Comparison of ENCODE assay signal across 9 cellular contexts in the genomic region with DNA sequence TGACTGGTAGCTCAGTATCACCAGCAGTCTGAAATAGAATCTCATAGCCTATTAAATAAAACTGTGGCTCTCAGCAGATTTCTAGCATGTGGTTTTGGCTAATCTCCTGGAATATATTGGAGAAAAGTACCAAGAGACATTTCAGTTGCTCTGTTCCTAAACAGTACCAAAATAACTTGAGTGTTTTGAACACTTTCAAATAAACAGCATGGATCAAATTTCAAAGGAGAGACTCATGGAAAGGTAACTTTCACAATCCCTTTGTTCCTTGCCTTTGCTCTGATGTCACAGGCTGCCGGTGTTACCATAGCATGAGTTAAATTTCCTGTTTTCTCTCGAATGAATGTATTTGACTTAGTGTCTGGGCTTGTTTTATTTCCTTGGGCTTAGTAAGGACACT. TPM values are rescaled to one million over a fixed set of nuclear protein-coding genes. Genes with fewer than 3 reads are reported as not detected.
DNase-seq lines count a peak whose midpoint lies in the region; ATAC-seq and TF ChIP-seq lines count a peak whose summit lies in the region.
"Had no signal": no experiment of that assay in that cellular context is flagged by ENCODE, and none has a peak within 500 bp of the region (broad histone marks: within the 10 kb centered on the region; RNA-seq: fewer than 3 reads in every experiment).

No MANE protein-coding gene starts in this region.

- no peak for TF ChIP-seq POLR2A in upper lobe of left lung (IDR thresholded peaks at IDR 0.05)

- WGBS in upper lobe of left lung, 2 donors = 11 to 13% methylated on average over 2 of the region's 2 CpGs

- TF ChIP-seq CTCF in upper lobe of left lung (IDR thresholded peaks at IDR 0.05) (no peak), CD14-positive monocyte (IDR thresholded peaks at IDR 0.05) (no peak)

- H3K9ac ChIP-seq in iPS-20b (ENCODE audit: low read depth, low read length) = peak overlapping the region; percentile 37; the same call in 1 of the 2 replicates

- H3K9me3 ChIP-seq in iPS-20b (ENCODE audit: insufficient read depth, low read depth, low read length) = no peaks in the 10 kb centered on the region
- no peaks in the 10 kb centered on the region for H3K9me3 ChIP-seq in upper lobe of left lung

- 0 out of 2 replicates have a peak overlapping the region, but pooled peaks have one; percentile 18 for H3K4me3 ChIP-seq in iPS-20b (ENCODE audit: low read length)
- no peak overlapping the region for H3K4me3 ChIP-seq in upper lobe of left lung

- H3K4me3 Mint-ChIP-seq in activated naive CD4-positive, alpha-beta T cell treated with anti-CD3 and anti-CD28 coated beads, Interleukin-2, amount 50 U/mL, for 24 hours = no peak overlapping the region
- no peak overlapping the region for H3K4me3 Mint-ChIP-seq in activated naive CD4-positive, alpha-beta T cell treated with anti-CD3 and anti-CD28 coated beads, Interleukin-2, amount 10 ng/mL, durations not matched to agents 7 days and 5 days
- peak overlapping the region; percentile 15 for H3K4me3 Mint-ChIP-seq in activated T-helper 2 cell treated with anti-CD3 and anti-CD28 coated beads, Interferon-gamma antibody, Interleukin-2, Interleukin-4, amounts not matched to agents 10 μg/mL and 5 μg/mL and 100 μg/mL, durations not matched to agents 14 hours and 24 hours and 36 hours (ENCODE audit: low read depth)
- H3K4me3 Mint-ChIP-seq in CD14-positive monocyte = no peak overlapping the region

- peak overlapping the region; percentile 87 for H3K27ac Mint-ChIP-seq in activated naive CD4-positive, alpha-beta T cell treated with anti-CD3 and anti-CD28 coated beads, Interleukin-2, amount 50 U/mL, for 24 hours
- H3K27ac Mint-ChIP-seq in activated naive CD4-positive, alpha-beta T cell treated with anti-CD3 and anti-CD28 coated beads, Interleukin-2, amount 10 ng/mL, durations not matched to agents 7 days and 5 days = no peak overlapping the region
- peak overlapping the region; percentile 35 for H3K27ac Mint-ChIP-seq in activated T-helper 2 cell treated with anti-CD3 and anti-CD28 coated beads, Interferon-gamma antibody, Interleukin-2, Interleukin-4, amounts not matched to agents 10 μg/mL and 5 μg/mL and 100 μg/mL, durations not matched to agents 14 hours and 24 hours and 36 hours
- no peak overlapping the region for H3K27ac Mint-ChIP-seq in CD14-positive monocyte

- no peak for DNase-seq in activated naive CD4-positive, alpha-beta T cell treated with anti-CD3 and anti-CD28 coated beads, Interleukin-2, amount 10 ng/mL, durations not matched to agents 7 days and 5 days
- DNase-seq in activated T-helper 2 cell treated with anti-CD3 and anti-CD28 coated beads, Interferon-gamma antibody, Interleukin-2, Interleukin-4, amounts not matched to agents 10 μg/mL and 5 μg/mL and 100 μg/mL, durations not matched to agents 14 hours and 24 hours and 36 hours (ENCODE audit: low spot score) = no peak
- DNase-seq in upper lobe of left lung (peak in 1 of 2 donors; percentile 57), NCI-H524 (lab: John Stamatoyannopoulos, UW) (no peak), CD14-positive monocyte (ENCODE audit: low spot score) (no peak)
- DNase-seq: NCI-H1092 had no signal

- no peak for TF ChIP-seq EP300 in upper lobe of left lung (IDR thresholded peaks at IDR 0.05)

- ATAC-seq in upper lobe of left lung (ENCODE audit: low FRiP score in 2 of 2) (no peak), GM18517 (IDR thresholded peaks at IDR 0.05; ENCODE audit: unreplicated experiment) (no peak)

- no peak overlapping the region for H3K27ac ChIP-seq in iPS-20b (ENCODE audit: low read length)
- H3K27ac ChIP-seq in upper lobe of left lung = peak overlapping the region; percentile 52 to 80 (median 60)

- CTCF ChIA-PET in activated naive CD4-positive, alpha-beta T cell treated with anti-CD3 and anti-CD28 coated beads, Interleukin-2, amount 10 ng/mL, durations not matched to agents 7 days and 5 days (lab: Charles Lee) = interaction anchor here (0.8 to 5.9 kb wide), 5 partner anchors 9 to 264 kb away, joined by 3 to 96 read pairs (median 4); a partner anchor contains a TSS

- peaks cover 46% of the 10 kb centered on the region for H3K4me1 Mint-ChIP-seq in activated naive CD4-positive, alpha-beta T cell treated with anti-CD3 and anti-CD28 coated beads, Interleukin-2, amount 50 U/mL, for 24 hours
- peaks cover 35% of the 10 kb centered on the region for H3K4me1 Mint-ChIP-seq in activated naive CD4-positive, alpha-beta T cell treated with anti-CD3 and anti-CD28 coated beads, Interleukin-2, amount 10 ng/mL, durations not matched to agents 7 days and 5 days
- peaks cover 41% of the 10 kb centered on the region for H3K4me1 Mint-ChIP-seq in activated T-helper 2 cell treated with anti-CD3 and anti-CD28 coated beads, Interferon-gamma antibody, Interleukin-2, Interleukin-4, amounts not matched to agents 10 μg/mL and 5 μg/mL and 100 μg/mL, durations not matched to agents 14 hours and 24 hours and 36 hours (ENCODE audit: low read depth)
- peaks cover 24% of the 10 kb centered on the region for H3K4me1 Mint-ChIP-seq in CD14-positive monocyte

- H3K36me3 ChIP-seq in iPS-20b (ENCODE audit: insufficient read depth, low read depth, low read length) = peaks cover 13% of the 10 kb centered on the region
- no peaks in the 10 kb centered on the region for H3K36me3 ChIP-seq in upper lobe of left lung

- intact Hi-C loops in activated T-helper 2 cell treated with anti-CD3 and anti-CD28 coated beads, Interferon-gamma antibody, Interleukin-2, Interleukin-4, amounts not matched to agents 10 μg/mL and 5 μg/mL and 100 μg/mL, durations not matched to agents 14 hours and 24 hours and 36 hours (cut with micrococcal nuclease) = no loop called here
- intact Hi-C loops in CD14-positive monocyte (cut with micrococcal nuclease) = no loop called here

- no peaks in the 10 kb centered on the region for H3K27me3 Mint-ChIP-seq in activated naive CD4-positive, alpha-beta T cell treated with anti-CD3 and anti-CD28 coated beads, Interleukin-2, amount 50 U/mL, for 24 hours
- peaks cover 19% of the 10 kb centered on the region for H3K27me3 Mint-ChIP-seq in activated naive CD4-positive, alpha-beta T cell treated with anti-CD3 and anti-CD28 coated beads, Interleukin-2, amount 10 ng/mL, durations not matched to agents 7 days and 5 days
- peaks cover 15% of the 10 kb centered on the region for H3K27me3 Mint-ChIP-seq in activated T-helper 2 cell treated with anti-CD3 and anti-CD28 coated beads, Interferon-gamma antibody, Interleukin-2, Interleukin-4, amounts not matched to agents 10 μg/mL and 5 μg/mL and 100 μg/mL, durations not matched to agents 14 hours and 24 hours and 36 hours (ENCODE audit: low read depth)
- peaks cover 11 to 27% (median 23%) of the 10 kb centered on the region in 3 donors for H3K27me3 Mint-ChIP-seq in CD14-positive monocyte (ENCODE audit: low read depth in 3 of 3)

- H3K36me3 Mint-ChIP-seq in activated naive CD4-positive, alpha-beta T cell treated with anti-CD3 and anti-CD28 coated beads, Interleukin-2, amount 50 U/mL, for 24 hours = no peaks in the 10 kb centered on the region
- no peaks in the 10 kb centered on the region for H3K36me3 Mint-ChIP-seq in activated naive CD4-positive, alpha-beta T cell treated with anti-CD3 and anti-CD28 coated beads, Interleukin-2, amount 10 ng/mL, durations not matched to agents 7 days and 5 days
- H3K36me3 Mint-ChIP-seq in activated T-helper 2 cell treated with anti-CD3 and anti-CD28 coated beads, Interferon-gamma antibody, Interleukin-2, Interleukin-4, amounts not matched to agents 10 μg/mL and 5 μg/mL and 100 μg/mL, durations not matched to agents 14 hours and 24 hours and 36 hours (ENCODE audit: low read depth) = peaks cover 23% of the 10 kb centered on the region
- no peaks in the 10 kb centered on the region for H3K36me3 Mint-ChIP-seq in CD14-positive monocyte

- no peaks in the 10 kb centered on the region for H3K9me3 Mint-ChIP-seq in activated naive CD4-positive, alpha-beta T cell treated with anti-CD3 and anti-CD28 coated beads, Interleukin-2, amount 50 U/mL, for 24 hours
- H3K9me3 Mint-ChIP-seq in activated naive CD4-positive, alpha-beta T cell treated with anti-CD3 and anti-CD28 coated beads, Interleukin-2, amount 10 ng/mL, durations not matched to agents 7 days and 5 days = no peaks in the 10 kb centered on the region
- no peaks in the 10 kb centered on the region for H3K9me3 Mint-ChIP-seq in activated T-helper 2 cell treated with anti-CD3 and anti-CD28 coated beads, Interferon-gamma antibody, Interleukin-2, Interleukin-4, amounts not matched to agents 10 μg/mL and 5 μg/mL and 100 μg/mL, durations not matched to agents 14 hours and 24 hours and 36 hours
- H3K9me3 Mint-ChIP-seq in CD14-positive monocyte = no peaks in the 10 kb centered on the region

- peaks cover 12% of the 10 kb centered on the region; the same call in 1 of the 2 replicates for H3K4me1 ChIP-seq in iPS-20b (ENCODE audit: insufficient read depth, low read length)
- H3K4me1 ChIP-seq in upper lobe of left lung = peaks cover 12 to 23% (median 20%) of the 10 kb centered on the region in 4 donors

- H3K27me3 ChIP-seq in iPS-20b (ENCODE audit: insufficient read depth, low read length) = peaks cover 11% of the 10 kb centered on the region; the same call in 1 of the 2 replicates
- no peaks in the 10 kb centered on the region for H3K27me3 ChIP-seq in upper lobe of left lung

RNA-seq across cellular contexts. Expression of a gene that starts 3.4 kb away (rescaled TPM):
- total RNA-seq in activated T-helper 2 cell treated with anti-CD3 and anti-CD28 coated beads, Interferon-gamma antibody, Interleukin-2, Interleukin-4, amounts not matched to agents 10 μg/mL and 5 μg/mL and 100 μg/mL, durations not matched to agents 14 hours and 24 hours and 36 hours = 19.2 and 21.1 TPM in 2 replicates
- total RNA-seq in upper lobe of left lung = 10 to 100 TPM in 1 of 6 donors, 1 to 10 TPM in 4, not detected in 1; 1.1 to 11.7 (median 8.6) TPM
- under 1 TPM; 0.33 to 0.46 TPM for polyA plus RNA-seq in CD14-positive monocyte

RNA-seq across cellular contexts. Expression of a gene that starts 23.0 kb away (rescaled TPM):
- total RNA-seq in activated T-helper 2 cell treated with anti-CD3 and anti-CD28 coated beads, Interferon-gamma antibody, Interleukin-2, Interleukin-4, amounts not matched to agents 10 μg/mL and 5 μg/mL and 100 μg/mL, durations not matched to agents 14 hours and 24 hours and 36 hours = 14.5 and 21.8 TPM in 2 replicates
- 10 to 100 TPM; 11.5 to 27.5 (median 23.1) TPM for total RNA-seq in upper lobe of left lung
- 10 to 100 TPM; 14.6 to 18.0 TPM for polyA plus RNA-seq in CD14-positive monocyte

RNA-seq across cellular contexts. Expression of a gene that starts 51.3 kb away (rescaled TPM):
- 73.7 and 75.4 TPM in 2 replicates for total RNA-seq in activated T-helper 2 cell treated with anti-CD3 and anti-CD28 coated beads, Interferon-gamma antibody, Interleukin-2, Interleukin-4, amounts not matched to agents 10 μg/mL and 5 μg/mL and 100 μg/mL, durations not matched to agents 14 hours and 24 hours and 36 hours
- 100 to 1,000 TPM in 1 of 6 donors, 10 to 100 TPM in 5; 39.8 to 107 (median 57.5) TPM for total RNA-seq in upper lobe of left lung
- polyA plus RNA-seq in CD14-positive monocyte = 10 to 100 TPM; 84.5 to 84.7 TPM

Comparison
In these comparisons a context has a peak if more than half of its experiments do, and no peak if none do; other contexts are left out.
1. H3K27ac Mint-ChIP-seq: peak in activated naive CD4-positive, alpha-beta T cell treated with anti-CD3 and anti-CD28 coated beads, Interleukin-2, amount 50 U/mL, for 24 hours (single experiment) and activated T-helper 2 cell treated with anti-CD3 and anti-CD28 coated beads, Interferon-gamma antibody, Interleukin-2, Interleukin-4, amounts not matched to agents 10 μg/mL and 5 μg/mL and 100 μg/mL, durations not matched to agents 14 hours and 24 hours and 36 hours (single experiment); none in activated naive CD4-positive, alpha-beta T cell treated with anti-CD3 and anti-CD28 coated beads, Interleukin-2, amount 10 ng/mL, durations not matched to agents 7 days and 5 days (single experiment) and CD14-positive monocyte (0 of 7).